In the genomic region with DNA sequence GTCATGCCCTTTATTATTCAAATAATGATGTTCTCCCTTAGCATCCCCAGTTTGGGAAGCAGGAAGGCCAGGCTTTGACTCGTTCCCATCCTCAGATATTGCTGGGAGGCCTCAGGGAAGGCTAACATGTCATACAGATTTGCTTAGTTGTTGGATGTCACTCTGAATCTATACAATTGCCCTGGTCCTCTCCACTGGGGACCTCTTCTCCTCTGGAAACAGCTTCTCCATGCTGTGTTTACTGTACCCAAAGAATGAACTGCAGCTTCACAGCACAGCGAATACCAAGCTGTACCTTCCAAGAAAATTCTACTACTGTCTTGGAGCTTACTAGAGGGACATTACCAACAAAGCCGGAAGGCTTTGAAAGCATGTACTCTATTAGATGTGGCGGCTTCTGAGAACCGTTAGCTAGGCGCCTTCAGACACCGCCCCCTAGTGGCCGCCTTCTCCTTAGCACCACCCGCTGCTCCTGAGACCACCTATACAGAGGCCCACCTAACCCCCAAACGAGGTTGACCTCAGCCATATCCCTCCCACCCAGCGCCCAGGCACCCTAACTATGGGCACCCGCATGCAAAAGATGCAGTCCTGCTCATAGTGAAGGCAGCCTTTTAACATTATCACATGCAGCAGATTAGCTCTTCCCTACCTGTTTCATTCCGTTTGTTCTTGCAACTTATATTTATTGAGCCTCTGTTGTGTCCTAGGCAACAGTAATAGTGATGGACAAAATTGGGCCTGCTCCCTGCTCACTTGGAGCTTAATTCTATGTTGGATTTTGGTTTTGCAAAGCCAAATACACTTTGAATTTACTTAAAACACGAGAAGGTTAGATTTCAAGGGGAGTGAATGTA, we compare ENCODE assay signal across 9 cellular contexts. TPM values are rescaled to one million over a fixed set of nuclear protein-coding genes. Genes with fewer than 3 reads are reported as not detected.
DNase-seq lines count a peak whose midpoint lies in the region; ATAC-seq and TF ChIP-seq lines count a peak whose summit lies in the region.
"Had no signal": no experiment of that assay in that cellular context is flagged by ENCODE, and none has a peak within 500 bp of the region (broad histone marks: within the 10 kb centered on the region; RNA-seq: fewer than 3 reads in every experiment).

No MANE protein-coding gene starts in this region.

- H3K36me3 ChIP-seq in SU-DHL-6 (ENCODE audit: low read length), result peaks cover 12% of the 10 kb centered on the region; the same call in 1 of the 2 replicates
- peaks cover 53% of the 10 kb centered on the region for H3K36me3 ChIP-seq in effector memory CD4-positive, alpha-beta T cell (ENCODE audit: control insufficient read depth, insufficient read depth, low read length)

- no peaks in the 10 kb centered on the region for H3K9me3 ChIP-seq in SU-DHL-6 (ENCODE audit: insufficient read depth, low read length)
- no peaks in the 10 kb centered on the region for H3K9me3 ChIP-seq in effector memory CD4-positive, alpha-beta T cell (ENCODE audit: control insufficient read depth, low read length)

- no peak overlapping the region for H3K4me2 ChIP-seq in SU-DHL-6 (ENCODE audit: low read depth, low read length, poor library complexity, severe bottlenecking)

- H3K36me3 Mint-ChIP-seq in natural killer cell treated with Interleukin-12 subunit alpha and Interleukin-12 subunit beta and Interleukin-15 and Interleukin-18, amount 100 ng/mL, for 72 hours, result peaks cover 29% of the 10 kb centered on the region

- no peaks in the 10 kb centered on the region for H3K27me3 ChIP-seq in SU-DHL-6 (ENCODE audit: low read length)
- H3K27me3 ChIP-seq in effector memory CD4-positive, alpha-beta T cell (replicated peaks; ENCODE audit: control insufficient read depth, insufficient read depth, low read length, poor library complexity, severe bottlenecking), result no peaks in the 10 kb centered on the region

- intact Hi-C loops in Right ventricle myocardium inferior (cut with DNase I), result loop anchor here (2.0 kb wide), 1 partner anchor 368 kb away; no protein-coding TSS in a partner anchor
- intact Hi-C loops in cardiac septum (cut with DNase I), result loop anchor here (5.0 kb wide), 1 partner anchor 368 kb away; no protein-coding TSS in a partner anchor
- intact Hi-C loops in Right ventricle myocardium superior (cut with DNase I), result loop anchor here (2.0 kb wide), 1 partner anchor 368 kb away; no protein-coding TSS in a partner anchor

- no peaks in the 10 kb centered on the region for H4K20me1 ChIP-seq in SU-DHL-6 (ENCODE audit: low read depth, low read length)

- H3K4me3 Mint-ChIP-seq in natural killer cell treated with Interleukin-12 subunit alpha and Interleukin-12 subunit beta and Interleukin-15 and Interleukin-18, amount 100 ng/mL, for 72 hours, result no peak overlapping the region
- H3K4me3 Mint-ChIP-seq: activated naive CD4-positive, alpha-beta T cell treated with anti-CD3 and anti-CD28 coated beads, Interleukin-2, amount 50 U/mL, for 24 hours had no signal

- TF ChIP-seq CTCF in SU-DHL-6 (IDR thresholded peaks at IDR 0.05; ENCODE audit: insufficient read depth, low read length, poor library complexity, severe bottlenecking), result peak; percentile 37

- no peak overlapping the region for H3K9ac ChIP-seq in SU-DHL-6 (ENCODE audit: low read length)

- H3K9me3 Mint-ChIP-seq in natural killer cell treated with Interleukin-12 subunit alpha and Interleukin-12 subunit beta and Interleukin-15 and Interleukin-18, amount 100 ng/mL, for 72 hours, result no peaks in the 10 kb centered on the region
- H3K9me3 Mint-ChIP-seq: activated naive CD4-positive, alpha-beta T cell treated with anti-CD3 and anti-CD28 coated beads, Interleukin-2, amount 50 U/mL, for 24 hours had no signal

- no peaks in the 10 kb centered on the region for H3K4me1 ChIP-seq in effector memory CD4-positive, alpha-beta T cell (ENCODE audit: control insufficient read depth, insufficient read depth, low read length, poor library complexity, severe bottlenecking)

- H3K79me2 ChIP-seq in SU-DHL-6 (ENCODE audit: insufficient read depth, low read length), result no peaks in the 10 kb centered on the region

- ATAC-seq in Right ventricle myocardium inferior, result peak; percentile 48
- peak; percentile 66 for ATAC-seq in Right ventricle myocardium superior (ENCODE audit: poor library complexity)
- no peak for ATAC-seq in natural killer cell treated with Interleukin-12 subunit alpha and Interleukin-12 subunit beta and Interleukin-15 and Interleukin-18, amount 100 ng/mL, for 72 hours
- no peak for ATAC-seq in HG02852 (IDR thresholded peaks at IDR 0.05; ENCODE audit: unreplicated experiment)

- no peaks in the 10 kb centered on the region for H3K27me3 Mint-ChIP-seq in natural killer cell treated with Interleukin-12 subunit alpha and Interleukin-12 subunit beta and Interleukin-15 and Interleukin-18, amount 100 ng/mL, for 72 hours
- H3K27me3 Mint-ChIP-seq: activated naive CD4-positive, alpha-beta T cell treated with anti-CD3 and anti-CD28 coated beads, Interleukin-2, amount 50 U/mL, for 24 hours had no signal

- no peaks in the 10 kb centered on the region for H3K9me2 ChIP-seq in SU-DHL-6 (replicated peaks; ENCODE audit: insufficient read depth, low read length)

- DNase-seq in Right ventricle myocardium inferior (ENCODE audit: missing footprints) (no peak), cardiac septum (ENCODE audit: low spot score) (no peak), Right ventricle myocardium superior (peak; percentile 61), skeletal muscle cell (ENCODE audit: low read depth) (peak; percentile 4)
- no peak for DNase-seq in natural killer cell treated with Interleukin-12 subunit alpha and Interleukin-12 subunit beta and Interleukin-15 and Interleukin-18, amount 100 ng/mL, for 72 hours (ENCODE audit: low spot score)
- DNase-seq in effector memory CD4-positive, alpha-beta T cell, result no peak

- H2AFZ ChIP-seq in SU-DHL-6 (ENCODE audit: low read depth, low read length, severe bottlenecking), result no peak overlapping the region

- H3K27ac ChIP-seq in SU-DHL-6 (ENCODE audit: low read depth, low read length), result no peak overlapping the region
- no peak overlapping the region for H3K27ac ChIP-seq in effector memory CD4-positive, alpha-beta T cell (ENCODE audit: insufficient read depth, low read length, poor library complexity, severe bottlenecking)

- no peaks in the 10 kb centered on the region for H3F3A ChIP-seq in SU-DHL-6 (ENCODE audit: insufficient read depth)

- H3K27ac Mint-ChIP-seq in natural killer cell treated with Interleukin-12 subunit alpha and Interleukin-12 subunit beta and Interleukin-15 and Interleukin-18, amount 100 ng/mL, for 72 hours, result no peak overlapping the region
- H3K27ac Mint-ChIP-seq: activated naive CD4-positive, alpha-beta T cell treated with anti-CD3 and anti-CD28 coated beads, Interleukin-2, amount 50 U/mL, for 24 hours had no signal

- peaks cover 0 to 9% of the 10 kb centered on the region in 2 donors for H3K4me1 Mint-ChIP-seq in natural killer cell treated with Interleukin-12 subunit alpha and Interleukin-12 subunit beta and Interleukin-15 and Interleukin-18, amount 100 ng/mL, for 72 hours (ENCODE audit: low read depth in 2 of 2)
- H3K4me1 Mint-ChIP-seq: activated naive CD4-positive, alpha-beta T cell treated with anti-CD3 and anti-CD28 coated beads, Interleukin-2, amount 50 U/mL, for 24 hours had no signal

- H3K4me3 ChIP-seq in SU-DHL-6 (ENCODE audit: insufficient read depth, low read length, poor library complexity, severe bottlenecking) (no peak overlapping the region), skeletal muscle cell (ENCODE audit: low read depth, low read length) (no peak overlapping the region)
- H3K4me3 ChIP-seq in effector memory CD4-positive, alpha-beta T cell (ENCODE audit: insufficient read depth, low read depth, low read length, poor library complexity, severe bottlenecking), result no peak overlapping the region

RNA-seq across cellular contexts. Expression of a gene that starts 34.9 kb away (rescaled TPM):
- not detected for total RNA-seq in Right ventricle myocardium inferior
- not detected for total RNA-seq in cardiac septum
- total RNA-seq in Right ventricle myocardium superior, result not detected
- total RNA-seq in natural killer cell treated with Interleukin-12 subunit alpha and Interleukin-12 subunit beta and Interleukin-15 and Interleukin-18, amount 100 ng/mL, for 72 hours, result under 1 TPM; 0.25 to 0.64 TPM

Comparison
In these comparisons a context has a peak if more than half of its experiments do, and no peak if none do; other contexts are left out.
1. DNase-seq: peak in Right ventricle myocardium superior (single experiment) and skeletal muscle cell (single experiment); none in Right ventricle myocardium inferior (single experiment), cardiac septum (single experiment), natural killer cell treated with Interleukin-12 subunit alpha and Interleukin-12 subunit beta and Interleukin-15 and Interleukin-18, amount 100 ng/mL, for 72 hours (single experiment) and effector memory CD4-positive, alpha-beta T cell (0 of 3).
2. ATAC-seq: peak in Right ventricle myocardium inferior (single experiment) and Right ventricle myocardium superior (single experiment); none in natural killer cell treated with Interleukin-12 subunit alpha and Interleukin-12 subunit beta and Interleukin-15 and Interleukin-18, amount 100 ng/mL, for 72 hours (0 of 2) and HG02852 (single experiment).